23 cellular contexts compared by ENCODE assay signal in genomic region chr6:111848262-111848661, GRCh38.
"Had no signal": no experiment of that assay in that cellular context is flagged by ENCODE, and none has a peak within 500 bp of the region (broad histone marks: within the 10 kb centered on the region; RNA-seq: fewer than 3 reads in every experiment).

No MANE protein-coding gene starts in this region.

- ATAC-seq: naive thymus-derived CD8-positive, alpha-beta T cell; SK-N-SH treated with all-trans-retinoic acid at 6 μM for 48 hours had no signal

- H3K27me3 ChIP-seq: esophagus muscularis mucosa, tibial nerve, uterus had no signal

- H3K27me3 Mint-ChIP-seq: activated T-cell treated with anti-CD3 and anti-CD28 coated beads, Interleukin-2, amount 50 U/mL, for 24 hours; naive thymus-derived CD8-positive, alpha-beta T cell had no signal

- DNase-seq: activated CD4-positive, alpha-beta T cell treated with anti-CD3 and anti-CD28 coated beads for 1 hour; activated gamma-delta T cell treated with Interleukin-2 at 50 U/mL for 16 hours; activated T-cell treated with anti-CD3 and anti-CD28 coated beads, Interleukin-2, amount 50 U/mL, for 24 hours; central memory CD4-positive, alpha-beta T cell; effector CD4-positive, alpha-beta T cell; hypothalamus; kidney; mesenchymal stem cell; naive thymus-derived CD8-positive, alpha-beta T cell; nucleus accumbens; posterior cingulate gyrus; stimulated activated CD4-positive, alpha-beta T cell treated with anti-CD3 and anti-CD28 coated beads, Interleukin-4, amount 100 ng/mL, for 4 hours; stimulated activated CD8-positive, alpha-beta memory T cell treated with anti-CD3 and anti-CD28 coated beads, Interleukin-4, amount 100 ng/mL, for 48 hours; stimulated activated naive CD4-positive, alpha-beta T cell treated with Interleukin-2 at 50 U/mL for 16 hours; substantia nigra; T-helper 1 cell; uterus had no signal

- H3K4me1 ChIP-seq: uterus had no signal

- H3K9me3 ChIP-seq: esophagus muscularis mucosa, tibial nerve, uterus had no signal

- H3K36me3 ChIP-seq: esophagus muscularis mucosa, tibial nerve, uterus had no signal

- FAIRE-seq: kidney had no signal

- H3K4me3 ChIP-seq: coronary artery, esophagus muscularis mucosa, skin epidermis, tibial nerve, uterus had no signal

- H3K4me3 Mint-ChIP-seq: activated T-cell treated with anti-CD3 and anti-CD28 coated beads, Interleukin-2, amount 50 U/mL, for 24 hours had no signal

- H3K27ac ChIP-seq: coronary artery, esophagus muscularis mucosa, tibial nerve, uterus, VCaP had no signal

- H3K9me3 Mint-ChIP-seq: activated T-cell treated with anti-CD3 and anti-CD28 coated beads, Interleukin-2, amount 50 U/mL, for 24 hours; naive thymus-derived CD8-positive, alpha-beta T cell had no signal
